ENCODE assay signal across 1 cellular context in genomic region chr20:32626859-32627636, GRCh38.
TF ChIP-seq lines count a peak whose summit lies in the region.

No MANE protein-coding gene starts in this region.

TF ChIP-seq in K562, 482 proteins besides CTCF, POLR2A, EP300 and RAD21 (continued from another document):
- TF ChIP-seq HMGN3 (IDR thresholded peaks at IDR 0.05; ENCODE audit: borderline replicate concordance, extremely low read depth, insufficient read length, low read depth, low read length) (peak; percentile 23), PRPF4 (IDR thresholded peaks at IDR 0.05; ENCODE audit: insufficient read depth, low read depth, low read length, poor library complexity, severe bottlenecking) (peak; percentile 38), COPS2 (conservative IDR thresholded peaks at IDR 0.05) (no peak)
- TF ChIP-seq, protein P1, sequence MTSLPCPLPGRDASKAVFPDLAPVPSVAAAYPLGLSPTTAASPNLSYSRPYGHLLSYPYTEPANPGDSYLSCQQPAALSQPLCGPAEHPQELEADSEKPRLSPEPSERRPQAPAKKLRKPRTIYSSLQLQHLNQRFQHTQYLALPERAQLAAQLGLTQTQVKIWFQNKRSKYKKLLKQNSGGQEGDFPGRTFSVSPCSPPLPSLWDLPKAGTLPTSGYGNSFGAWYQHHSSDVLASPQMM (CRISPR knock-in tag; IDR thresholded peaks at IDR 0.05) = no peak
